In the genomic region with DNA sequence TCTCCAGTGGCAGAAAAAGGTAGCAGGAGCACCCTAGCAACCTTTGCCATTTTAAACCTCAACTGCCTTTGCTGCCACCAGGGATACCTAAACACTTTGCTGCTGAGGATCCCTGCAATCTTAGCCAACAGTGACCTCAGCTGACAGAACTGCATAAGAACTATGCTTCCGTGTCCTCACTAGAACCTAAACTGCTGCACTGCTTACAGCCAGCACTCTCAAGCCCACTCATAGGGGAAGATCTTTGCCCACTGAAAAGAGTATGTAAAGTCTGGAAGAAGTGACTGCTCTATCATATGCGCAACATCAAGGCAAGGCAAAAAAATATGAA, we compare ENCODE assay signal across 12 cellular contexts.
DNase-seq lines count a peak whose midpoint lies in the region; ATAC-seq and TF ChIP-seq lines count a peak whose summit lies in the region.
"Had no signal": no experiment of that assay in that cellular context is flagged by ENCODE, and none has a peak within 500 bp of the region (broad histone marks: within the 10 kb centered on the region; RNA-seq: fewer than 3 reads in every experiment).

No MANE protein-coding gene starts in this region.

- no peak overlapping the region for H3K9ac ChIP-seq in SK-N-SH

- H2AFZ ChIP-seq in SK-N-SH (ENCODE audit: low read depth): no peak overlapping the region
- H2AFZ ChIP-seq in PC-9: no peak overlapping the region

- H3K4me3 ChIP-seq in SK-N-SH (ENCODE audit: low read depth in 2 of 2, low read length in 1 of 2) (no peak overlapping the region), Panc1 (ENCODE audit: low read depth in 2 of 2, low read length in 2 of 2) (no peak overlapping the region), PC-9 (no peak overlapping the region)
- H3K4me3 ChIP-seq: psoas muscle had no signal

- H3K27me3 ChIP-seq in SK-N-SH (ENCODE audit: insufficient read depth) (no peaks in the 10 kb centered on the region), Panc1 (ENCODE audit: control insufficient read depth, insufficient read depth, low read length) (no peaks in the 10 kb centered on the region), PC-9 (ENCODE audit: insufficient read depth, low read depth) (no peaks in the 10 kb centered on the region)

- H3K4me2 ChIP-seq in SK-N-SH: no peak overlapping the region
- no peak overlapping the region for H3K4me2 ChIP-seq in PC-9

- intact Hi-C loops in Panc1 (cut with micrococcal nuclease; ENCODE audit: unreplicated experiment): no loop called here
- intact Hi-C loops in PC-9 (cut with micrococcal nuclease; ENCODE audit: unreplicated experiment): loop anchor here (10.0 kb wide), 1 partner anchor 391 kb away; no protein-coding TSS in a partner anchor

- H3K4me1 ChIP-seq in SK-N-SH (ENCODE audit: control insufficient read depth in 1 of 2, insufficient read depth in 2 of 2, low read depth in 1 of 2, low read length in 1 of 2) (no peaks in the 10 kb centered on the region), Panc1 (ENCODE audit: control insufficient read depth, insufficient read depth, low read length) (no peaks in the 10 kb centered on the region), PC-9 (replicated peaks; ENCODE audit: insufficient read depth) (no peaks in the 10 kb centered on the region)
- H3K4me1 ChIP-seq: psoas muscle had no signal

- no peaks in the 10 kb centered on the region for H3K36me3 Mint-ChIP-seq in type B pancreatic cell

- H3K79me2 ChIP-seq in SK-N-SH (ENCODE audit: insufficient read depth) (no peaks in the 10 kb centered on the region), PC-9 (ENCODE audit: low read depth) (no peaks in the 10 kb centered on the region)

- CTCF ChIA-PET in SK-N-SH (lab: Yijun Ruan, JAX): interaction anchor here (0.7 to 1.5 kb wide), 10 partner anchors 11 to 1231 kb away, joined by 3 to 6 read pairs (median 4); no protein-coding TSS in a partner anchor
- CTCF ChIA-PET in Panc1 (lab: Charles Lee): no interaction called here
- CTCF ChIA-PET in PC-9 (lab: Charles Lee): interaction anchor here (0.6 kb wide), 1 partner anchor 1020 kb away, joined by 11 read pairs; no protein-coding TSS in a partner anchor

- 72% methylated on average over 2 of the region's 2 CpGs for WGBS in SK-N-SH (ENCODE audit: low lambda C conversion rate)

- no peaks in the 10 kb centered on the region for H3K4me1 Mint-ChIP-seq in type B pancreatic cell (ENCODE audit: unreplicated experiment)

- peak; percentile 79 for TF ChIP-seq RAD21 in SK-N-SH (IDR thresholded peaks at IDR 0.05; ENCODE audit: low read length)

- TF ChIP-seq EP300 in SK-N-SH (IDR thresholded peaks at IDR 0.05; ENCODE audit: borderline replicate concordance in 1 of 2, low read depth in 1 of 2, low read length in 1 of 2): no peak

- no peaks in the 10 kb centered on the region for H3K9me2 ChIP-seq in SK-N-SH
- H3K9me2 ChIP-seq in PC-9 (ENCODE audit: insufficient read depth): no peaks in the 10 kb centered on the region

- in situ Hi-C loops in Panc1 (cut with HindIII; ENCODE audit: low pct_unique_long_range_greater_than_20kb, low sequenced_read_pairs): no loop called here

- DNase-seq in SK-N-SH: peak; percentile 11
- DNase-seq in Panc1 (ENCODE audit: low read depth, low spot score): no peak
- DNase-seq in iPS DF 4.7 (ENCODE audit: extremely low read depth, low spot score): peak; percentile 19
- no peak for DNase-seq in type B pancreatic cell (ENCODE audit: extremely low spot score, unreplicated experiment)
- DNase-seq in NCI-H2029 treated with DMSO at 0.1 percent for 48 hours (lab: John Stamatoyannopoulos, UW): no peak
- no peak for DNase-seq in PC-9
- DNase-seq: activated CD8-positive, alpha-beta T cell treated with anti-CD3 and anti-CD28 coated beads, Interleukin-2, amount 10 ng/mL, durations not matched to agents 7 days and 5 days; left colon; psoas muscle; SIG-M5 had no signal

- H3K27ac ChIP-seq in SK-N-SH (ENCODE audit: low read depth in 2 of 2, low read length in 1 of 2) (no peak overlapping the region), Panc1 (ENCODE audit: low read length) (no peak overlapping the region), PC-9 (no peak overlapping the region)
- H3K27ac ChIP-seq: psoas muscle had no signal

- H3K9me3 ChIP-seq in SK-N-SH: no peaks in the 10 kb centered on the region
- H3K9me3 ChIP-seq in Panc1 (ENCODE audit: control insufficient read depth, insufficient read depth, low read depth, low read length): no peaks in the 10 kb centered on the region
- no peaks in the 10 kb centered on the region for H3K9me3 ChIP-seq in PC-9 (ENCODE audit: insufficient read depth, low read depth)
- H3K9me3 ChIP-seq: psoas muscle had no signal

- POLR2A ChIA-PET in SK-N-SH (lab: Yijun Ruan, JAX) (no interaction called here), Panc1 (lab: Charles Lee) (no interaction called here), PC-9 (lab: Charles Lee; ENCODE audit: unreplicated experiment) (no interaction called here)

- H4K20me1 ChIP-seq in SK-N-SH (ENCODE audit: insufficient read depth) (no peaks in the 10 kb centered on the region), PC-9 (ENCODE audit: insufficient read depth) (no peaks in the 10 kb centered on the region)

- H3F3A ChIP-seq in SK-N-SH (replicated peaks; ENCODE audit: insufficient read depth) (no peaks in the 10 kb centered on the region), PC-9 (ENCODE audit: insufficient read depth, low read depth) (no peaks in the 10 kb centered on the region)

- no peaks in the 10 kb centered on the region for H3K27me3 Mint-ChIP-seq in type B pancreatic cell

- H3K36me3 ChIP-seq in SK-N-SH (replicated peaks in 1 of 2; ENCODE audit: control insufficient read depth in 1 of 2, insufficient read depth in 2 of 2, low read length in 1 of 2) (no peaks in the 10 kb centered on the region), Panc1 (ENCODE audit: control insufficient read depth, insufficient read depth, low read length) (no peaks in the 10 kb centered on the region), PC-9 (ENCODE audit: low read depth) (no peaks in the 10 kb centered on the region)

- H3K4me3 Mint-ChIP-seq in type B pancreatic cell: no peak overlapping the region
- H3K4me3 Mint-ChIP-seq: activated CD8-positive, alpha-beta T cell treated with anti-CD3 and anti-CD28 coated beads, Interleukin-2, amount 10 ng/mL, durations not matched to agents 7 days and 5 days had no signal

- H3K27ac Mint-ChIP-seq in type B pancreatic cell: no peak overlapping the region
- H3K27ac Mint-ChIP-seq: activated CD8-positive, alpha-beta T cell treated with anti-CD3 and anti-CD28 coated beads, Interleukin-2, amount 10 ng/mL, durations not matched to agents 7 days and 5 days had no signal

- no peaks in the 10 kb centered on the region for H3K9me3 Mint-ChIP-seq in type B pancreatic cell

- TF ChIP-seq CTCF in SK-N-SH (IDR thresholded peaks at IDR 0.05) (no peak), Panc1 (IDR thresholded peaks at IDR 0.05) (peak; percentile 38; the same call in 1 of the 2 replicates), type B pancreatic cell (conservative IDR thresholded peaks at IDR 0.05) (peak; percentile 56), PC-9 (conservative IDR thresholded peaks at IDR 0.05) (no peak)

- ATAC-seq in SK-N-SH treated with all-trans-retinoic acid at 6 μM for 48 hours: no peak
- ATAC-seq in Panc1: no peak
- ATAC-seq in GM18502 (IDR thresholded peaks at IDR 0.05; ENCODE audit: poor library complexity, unreplicated experiment): no peak
- ATAC-seq: activated CD8-positive, alpha-beta T cell treated with anti-CD3 and anti-CD28 coated beads, Interleukin-2, amount 10 ng/mL, durations not matched to agents 7 days and 5 days; left colon; psoas muscle had no signal

- BruUV-seq in Panc1 (replicated peaks; lab: Mats Ljungman, UMichigan): no TSS peak
- BruUV-seq in PC-9 (replicated peaks; lab: Mats Ljungman, UMichigan): no TSS peak

TF ChIP-seq in SK-N-SH, 30 proteins besides CTCF, POLR2A, EP300 and RAD21:
- TF ChIP-seq SMC3 (IDR thresholded peaks at IDR 0.05; ENCODE audit: low read depth, low read length) (peak; percentile 48; the same call in 1 of the 2 replicates), POLR2AphosphoS5 (IDR thresholded peaks at IDR 0.05; ENCODE audit: low read depth, low read length) (no peak)

TF ChIP-seq in SK-N-SH treated with all-trans-retinoic acid at 6 μM for 48 hours, 23 proteins besides CTCF, POLR2A, EP300 and RAD21:
- TF ChIP-seq ZNF565 (CRISPR knock-in tag; conservative IDR thresholded peaks at IDR 0.05; ENCODE audit: low read depth) (no peak), ISL1 (CRISPR knock-in tag; IDR thresholded peaks at IDR 0.05) (no peak), ZFP30 (CRISPR knock-in tag; IDR thresholded peaks at IDR 0.05) (no peak), PPARA (CRISPR knock-in tag; IDR thresholded peaks at IDR 0.05; ENCODE audit: borderline replicate concordance) (no peak)
- TF ChIP-seq, protein P1, sequence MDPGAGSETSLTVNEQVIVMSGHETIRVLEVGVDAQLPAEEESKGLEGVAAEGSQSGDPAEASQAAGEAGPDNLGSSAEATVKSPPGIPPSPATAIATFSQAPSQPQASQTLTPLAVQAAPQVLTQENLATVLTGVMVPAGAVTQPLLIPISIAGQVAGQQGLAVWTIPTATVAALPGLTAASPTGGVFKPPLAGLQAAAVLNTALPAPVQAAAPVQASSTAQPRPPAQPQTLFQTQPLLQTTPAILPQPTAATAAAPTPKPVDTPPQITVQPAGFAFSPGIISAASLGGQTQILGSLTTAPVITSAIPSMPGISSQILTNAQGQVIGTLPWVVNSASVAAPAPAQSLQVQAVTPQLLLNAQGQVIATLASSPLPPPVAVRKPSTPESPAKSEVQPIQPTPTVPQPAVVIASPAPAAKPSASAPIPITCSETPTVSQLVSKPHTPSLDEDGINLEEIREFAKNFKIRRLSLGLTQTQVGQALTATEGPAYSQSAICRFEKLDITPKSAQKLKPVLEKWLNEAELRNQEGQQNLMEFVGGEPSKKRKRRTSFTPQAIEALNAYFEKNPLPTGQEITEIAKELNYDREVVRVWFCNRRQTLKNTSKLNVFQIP (CRISPR knock-in tag; IDR thresholded peaks at IDR 0.05; ENCODE audit: borderline replicate concordance, low read depth): no peak

Comparison
In these comparisons a context has a peak if more than half of its experiments do, and no peak if none do; other contexts are left out.
1. DNase-seq: peak in SK-N-SH (single experiment) and iPS DF 4.7 (single experiment); none in Panc1 (single experiment), type B pancreatic cell (single experiment), NCI-H2029 treated with DMSO at 0.1 percent for 48 hours (single experiment) and PC-9 (0 of 2).
2. CTCF ChIP-seq: peak in Panc1 (single experiment) and type B pancreatic cell (single experiment); none in SK-N-SH (single experiment) and PC-9 (single experiment).